1 cellular context compared by ENCODE assay signal in the genomic region with DNA sequence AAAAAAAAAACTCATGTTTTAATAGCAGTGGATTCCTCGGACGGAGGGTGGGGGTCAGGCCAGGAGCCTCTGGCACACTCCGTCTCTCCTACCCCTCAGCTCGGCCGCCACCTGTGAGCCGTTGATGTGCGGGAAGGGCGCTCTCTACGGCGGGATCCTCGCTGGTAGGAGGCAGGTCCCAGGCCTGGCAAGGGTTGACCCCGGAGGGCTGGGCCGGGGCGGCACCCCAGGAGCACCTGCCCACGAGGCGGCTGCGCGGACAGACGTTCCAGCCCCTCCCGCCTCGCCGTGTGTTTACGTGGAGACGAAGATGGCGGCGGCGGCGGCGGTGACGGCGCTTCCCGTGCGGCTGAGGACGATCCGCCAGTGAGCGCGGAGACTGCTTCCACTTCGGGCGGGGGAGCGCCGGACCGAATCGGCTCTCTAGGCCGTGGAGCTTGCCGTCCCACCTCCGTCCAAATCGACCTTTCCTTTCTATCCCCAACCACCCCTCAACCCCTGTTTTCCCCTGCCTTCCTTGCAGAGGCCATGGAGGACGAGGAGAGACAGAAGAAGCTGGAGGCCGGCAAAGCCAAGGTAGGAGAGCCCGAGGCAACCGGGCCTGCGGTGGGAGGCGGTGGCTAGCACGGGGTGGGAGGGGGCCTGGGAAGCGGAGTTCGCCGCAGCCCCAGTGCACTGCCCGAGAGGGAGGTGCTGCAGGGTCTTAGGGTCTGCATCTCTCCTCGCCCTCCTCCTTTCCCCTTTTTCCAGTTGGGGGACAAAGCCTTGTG.
A peak's percentile ranks its signal among the peaks of the same experiment; 100 is the strongest.
TF ChIP-seq lines count a peak whose summit lies in the region.

A gene (plus strand): TSS at position 291 of the 770 bp plus-strand sequence. CDS start 238 bp downstream, at position 529.

TF ChIP-seq in HepG2, 621 proteins besides CTCF, POLR2A, EP300 and RAD21 (continued from another document and continues in another):
- TF ChIP-seq, protein P1, sequence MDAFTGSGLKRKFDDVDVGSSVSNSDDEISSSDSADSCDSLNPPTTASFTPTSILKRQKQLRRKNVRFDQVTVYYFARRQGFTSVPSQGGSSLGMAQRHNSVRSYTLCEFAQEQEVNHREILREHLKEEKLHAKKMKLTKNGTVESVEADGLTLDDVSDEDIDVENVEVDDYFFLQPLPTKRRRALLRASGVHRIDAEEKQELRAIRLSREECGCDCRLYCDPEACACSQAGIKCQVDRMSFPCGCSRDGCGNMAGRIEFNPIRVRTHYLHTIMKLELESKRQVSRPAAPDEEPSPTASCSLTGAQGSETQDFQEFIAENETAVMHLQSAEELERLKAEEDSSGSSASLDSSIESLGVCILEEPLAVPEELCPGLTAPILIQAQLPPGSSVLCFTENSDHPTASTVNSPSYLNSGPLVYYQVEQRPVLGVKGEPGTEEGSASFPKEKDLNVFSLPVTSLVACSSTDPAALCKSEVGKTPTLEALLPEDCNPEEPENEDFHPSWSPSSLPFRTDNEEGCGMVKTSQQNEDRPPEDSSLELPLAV (CRISPR knock-in tag; conservative IDR thresholded peaks at IDR 0.05; ENCODE audit: low read depth), result no peak
- TF ChIP-seq CEBPG (CRISPR knock-in tag; IDR thresholded peaks at IDR 0.05) (no peak), ATRX (CRISPR knock-in tag; IDR thresholded peaks at IDR 0.05; ENCODE audit: borderline replicate concordance) (no peak), ARHGAP35 (CRISPR knock-in tag; IDR thresholded peaks at IDR 0.05; ENCODE audit: borderline replicate concordance) (peak; percentile 68; the same call in 1 of the 2 replicates), KLF13 (CRISPR knock-in tag; IDR thresholded peaks at IDR 0.05) (no peak), ZNF33B (CRISPR knock-in tag; IDR thresholded peaks at IDR 0.05) (0 out of 2 replicates have a peak, but pooled peaks have one; percentile 28), MIER3 (CRISPR knock-in tag; IDR thresholded peaks at IDR 0.05; ENCODE audit: borderline replicate concordance) (peak; percentile 54; the same call in 1 of the 2 replicates), ZNF652 (CRISPR knock-in tag; IDR thresholded peaks at IDR 0.05; ENCODE audit: borderline replicate concordance, low read depth) (no peak), ZNF160 (CRISPR knock-in tag; IDR thresholded peaks at IDR 0.05) (0 out of 2 replicates have a peak, but pooled peaks have one; percentile 39), GZF1 (CRISPR knock-in tag; IDR thresholded peaks at IDR 0.05) (no peak), ZNF879 (CRISPR knock-in tag; IDR thresholded peaks at IDR 0.05) (no peak), HDAC6 (IDR thresholded peaks at IDR 0.05; ENCODE audit: low read depth, low read length) (no peak), NFKB2 (CRISPR knock-in tag; IDR thresholded peaks at IDR 0.05; ENCODE audit: borderline replicate concordance) (peak; percentile 76; the same call in 1 of the 2 replicates), ZNF180 (CRISPR knock-in tag; IDR thresholded peaks at IDR 0.05; ENCODE audit: borderline replicate concordance, low read depth) (no peak), ZFAT (CRISPR knock-in tag; conservative IDR thresholded peaks at IDR 0.05) (no peak), ZNF569 (CRISPR knock-in tag; IDR thresholded peaks at IDR 0.05; ENCODE audit: borderline replicate concordance) (no peak; the same call in 1 of the 2 replicates), KDM5A (IDR thresholded peaks at IDR 0.05; ENCODE audit: borderline replicate concordance, low read length) (0 out of 2 replicates have a peak, but pooled peaks have one; percentile 31), ZSCAN30 (CRISPR knock-in tag; IDR thresholded peaks at IDR 0.05) (no peak), ZNF7 (CRISPR knock-in tag; IDR thresholded peaks at IDR 0.05) (no peak), ZNF746 (CRISPR knock-in tag; IDR thresholded peaks at IDR 0.05) (no peak), JUND (CRISPR knock-in tag; IDR thresholded peaks at IDR 0.05) (0 out of 2 replicates have a peak, but pooled peaks have one; percentile 28), ZNF772 (CRISPR knock-in tag; IDR thresholded peaks at IDR 0.05) (peak; percentile 82), ZNF354B (CRISPR knock-in tag; IDR thresholded peaks at IDR 0.05) (no peak), ZNF326 (CRISPR knock-in tag; IDR thresholded peaks at IDR 0.05; ENCODE audit: borderline replicate concordance) (no peak), FOXO1 (CRISPR knock-in tag; IDR thresholded peaks at IDR 0.05) (peak; percentile 89), ATF7-NPFF (CRISPR knock-in tag; IDR thresholded peaks at IDR 0.05; ENCODE audit: low read depth) (peak; percentile 87), ZSCAN31 (CRISPR knock-in tag; IDR thresholded peaks at IDR 0.05; ENCODE audit: low read depth) (peak; percentile 82), CBX1 (IDR thresholded peaks at IDR 0.05; ENCODE audit: low read depth) (peak; percentile 74), SP5 (CRISPR knock-in tag; IDR thresholded peaks at IDR 0.05; ENCODE audit: borderline replicate concordance, low read depth) (peak; percentile 46; the same call in 1 of the 2 replicates), TBX2 (CRISPR knock-in tag; IDR thresholded peaks at IDR 0.05; ENCODE audit: borderline replicate concordance) (peak; percentile 90), TEAD3 (CRISPR knock-in tag; optimal IDR thresholded peaks at IDR 0.05; ENCODE audit: borderline replicate concordance) (peak; percentile 71), FOXK1 (CRISPR knock-in tag; IDR thresholded peaks at IDR 0.05; ENCODE audit: borderline replicate concordance, low read depth) (peak; percentile 95), ZNF260 (CRISPR knock-in tag; IDR thresholded peaks at IDR 0.05; ENCODE audit: borderline replicate concordance, low read depth) (0 out of 2 replicates have a peak, but pooled peaks have one; percentile 59)
- TF ChIP-seq, protein P2, sequence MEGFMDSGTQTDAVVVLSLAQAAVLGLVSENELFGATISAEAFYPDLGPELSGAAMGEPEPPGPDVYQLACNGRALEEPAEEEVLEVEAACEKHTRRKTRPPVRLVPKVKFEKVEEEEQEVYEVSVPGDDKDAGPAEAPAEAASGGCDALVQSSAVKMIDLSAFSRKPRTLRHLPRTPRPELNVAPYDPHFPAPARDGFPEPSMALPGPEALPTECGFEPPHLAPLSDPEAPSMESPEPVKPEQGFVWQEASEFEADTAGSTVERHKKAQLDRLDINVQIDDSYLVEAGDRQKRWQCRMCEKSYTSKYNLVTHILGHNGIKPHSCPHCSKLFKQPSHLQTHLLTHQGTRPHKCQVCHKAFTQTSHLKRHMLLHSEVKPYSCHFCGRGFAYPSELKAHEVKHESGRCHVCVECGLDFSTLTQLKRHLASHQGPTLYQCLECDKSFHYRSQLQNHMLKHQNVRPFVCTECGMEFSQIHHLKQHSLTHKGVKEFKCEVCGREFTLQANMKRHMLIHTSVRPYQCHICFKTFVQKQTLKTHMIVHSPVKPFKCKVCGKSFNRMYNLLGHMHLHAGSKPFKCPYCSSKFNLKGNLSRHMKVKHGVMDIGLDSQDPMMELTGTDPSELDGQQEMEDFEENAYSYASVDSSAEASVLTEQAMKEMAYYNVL (CRISPR knock-in tag; IDR thresholded peaks at IDR 0.05; ENCODE audit: borderline replicate concordance), result no peak; the same call in 1 of the 2 replicates
- TF ChIP-seq, protein P3, sequence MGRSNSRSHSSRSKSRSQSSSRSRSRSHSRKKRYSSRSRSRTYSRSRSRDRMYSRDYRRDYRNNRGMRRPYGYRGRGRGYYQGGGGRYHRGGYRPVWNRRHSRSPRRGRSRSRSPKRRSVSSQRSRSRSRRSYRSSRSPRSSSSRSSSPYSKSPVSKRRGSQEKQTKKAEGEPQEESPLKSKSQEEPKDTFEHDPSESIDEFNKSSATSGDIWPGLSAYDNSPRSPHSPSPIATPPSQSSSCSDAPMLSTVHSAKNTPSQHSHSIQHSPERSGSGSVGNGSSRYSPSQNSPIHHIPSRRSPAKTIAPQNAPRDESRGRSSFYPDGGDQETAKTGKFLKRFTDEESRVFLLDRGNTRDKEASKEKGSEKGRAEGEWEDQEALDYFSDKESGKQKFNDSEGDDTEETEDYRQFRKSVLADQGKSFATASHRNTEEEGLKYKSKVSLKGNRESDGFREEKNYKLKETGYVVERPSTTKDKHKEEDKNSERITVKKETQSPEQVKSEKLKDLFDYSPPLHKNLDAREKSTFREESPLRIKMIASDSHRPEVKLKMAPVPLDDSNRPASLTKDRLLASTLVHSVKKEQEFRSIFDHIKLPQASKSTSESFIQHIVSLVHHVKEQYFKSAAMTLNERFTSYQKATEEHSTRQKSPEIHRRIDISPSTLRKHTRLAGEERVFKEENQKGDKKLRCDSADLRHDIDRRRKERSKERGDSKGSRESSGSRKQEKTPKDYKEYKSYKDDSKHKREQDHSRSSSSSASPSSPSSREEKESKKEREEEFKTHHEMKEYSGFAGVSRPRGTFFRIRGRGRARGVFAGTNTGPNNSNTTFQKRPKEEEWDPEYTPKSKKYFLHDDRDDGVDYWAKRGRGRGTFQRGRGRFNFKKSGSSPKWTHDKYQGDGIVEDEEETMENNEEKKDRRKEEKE (IDR thresholded peaks at IDR 0.05), result no peak
- TF ChIP-seq, protein P4, sequence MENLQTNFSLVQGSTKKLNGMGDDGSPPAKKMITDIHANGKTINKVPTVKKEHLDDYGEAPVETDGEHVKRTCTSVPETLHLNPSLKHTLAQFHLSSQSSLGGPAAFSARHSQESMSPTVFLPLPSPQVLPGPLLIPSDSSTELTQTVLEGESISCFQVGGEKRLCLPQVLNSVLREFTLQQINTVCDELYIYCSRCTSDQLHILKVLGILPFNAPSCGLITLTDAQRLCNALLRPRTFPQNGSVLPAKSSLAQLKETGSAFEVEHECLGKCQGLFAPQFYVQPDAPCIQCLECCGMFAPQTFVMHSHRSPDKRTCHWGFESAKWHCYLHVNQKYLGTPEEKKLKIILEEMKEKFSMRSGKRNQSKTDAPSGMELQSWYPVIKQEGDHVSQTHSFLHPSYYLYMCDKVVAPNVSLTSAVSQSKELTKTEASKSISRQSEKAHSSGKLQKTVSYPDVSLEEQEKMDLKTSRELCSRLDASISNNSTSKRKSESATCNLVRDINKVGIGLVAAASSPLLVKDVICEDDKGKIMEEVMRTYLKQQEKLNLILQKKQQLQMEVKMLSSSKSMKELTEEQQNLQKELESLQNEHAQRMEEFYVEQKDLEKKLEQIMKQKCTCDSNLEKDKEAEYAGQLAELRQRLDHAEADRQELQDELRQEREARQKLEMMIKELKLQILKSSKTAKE (CRISPR knock-in tag; IDR thresholded peaks at IDR 0.05; ENCODE audit: borderline replicate concordance), result peak; percentile 43; the same call in 1 of the 2 replicates
- TF ChIP-seq, protein P5, sequence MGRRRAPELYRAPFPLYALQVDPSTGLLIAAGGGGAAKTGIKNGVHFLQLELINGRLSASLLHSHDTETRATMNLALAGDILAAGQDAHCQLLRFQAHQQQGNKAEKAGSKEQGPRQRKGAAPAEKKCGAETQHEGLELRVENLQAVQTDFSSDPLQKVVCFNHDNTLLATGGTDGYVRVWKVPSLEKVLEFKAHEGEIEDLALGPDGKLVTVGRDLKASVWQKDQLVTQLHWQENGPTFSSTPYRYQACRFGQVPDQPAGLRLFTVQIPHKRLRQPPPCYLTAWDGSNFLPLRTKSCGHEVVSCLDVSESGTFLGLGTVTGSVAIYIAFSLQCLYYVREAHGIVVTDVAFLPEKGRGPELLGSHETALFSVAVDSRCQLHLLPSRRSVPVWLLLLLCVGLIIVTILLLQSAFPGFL (CRISPR knock-in tag; IDR thresholded peaks at IDR 0.05), result no peak
- TF ChIP-seq, protein P6, sequence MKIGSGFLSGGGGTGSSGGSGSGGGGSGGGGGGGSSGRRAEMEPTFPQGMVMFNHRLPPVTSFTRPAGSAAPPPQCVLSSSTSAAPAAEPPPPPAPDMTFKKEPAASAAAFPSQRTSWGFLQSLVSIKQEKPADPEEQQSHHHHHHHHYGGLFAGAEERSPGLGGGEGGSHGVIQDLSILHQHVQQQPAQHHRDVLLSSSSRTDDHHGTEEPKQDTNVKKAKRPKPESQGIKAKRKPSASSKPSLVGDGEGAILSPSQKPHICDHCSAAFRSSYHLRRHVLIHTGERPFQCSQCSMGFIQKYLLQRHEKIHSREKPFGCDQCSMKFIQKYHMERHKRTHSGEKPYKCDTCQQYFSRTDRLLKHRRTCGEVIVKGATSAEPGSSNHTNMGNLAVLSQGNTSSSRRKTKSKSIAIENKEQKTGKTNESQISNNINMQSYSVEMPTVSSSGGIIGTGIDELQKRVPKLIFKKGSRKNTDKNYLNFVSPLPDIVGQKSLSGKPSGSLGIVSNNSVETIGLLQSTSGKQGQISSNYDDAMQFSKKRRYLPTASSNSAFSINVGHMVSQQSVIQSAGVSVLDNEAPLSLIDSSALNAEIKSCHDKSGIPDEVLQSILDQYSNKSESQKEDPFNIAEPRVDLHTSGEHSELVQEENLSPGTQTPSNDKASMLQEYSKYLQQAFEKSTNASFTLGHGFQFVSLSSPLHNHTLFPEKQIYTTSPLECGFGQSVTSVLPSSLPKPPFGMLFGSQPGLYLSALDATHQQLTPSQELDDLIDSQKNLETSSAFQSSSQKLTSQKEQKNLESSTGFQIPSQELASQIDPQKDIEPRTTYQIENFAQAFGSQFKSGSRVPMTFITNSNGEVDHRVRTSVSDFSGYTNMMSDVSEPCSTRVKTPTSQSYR (CRISPR knock-in tag; IDR thresholded peaks at IDR 0.05; ENCODE audit: borderline replicate concordance), result no peak
- TF ChIP-seq, protein P7, sequence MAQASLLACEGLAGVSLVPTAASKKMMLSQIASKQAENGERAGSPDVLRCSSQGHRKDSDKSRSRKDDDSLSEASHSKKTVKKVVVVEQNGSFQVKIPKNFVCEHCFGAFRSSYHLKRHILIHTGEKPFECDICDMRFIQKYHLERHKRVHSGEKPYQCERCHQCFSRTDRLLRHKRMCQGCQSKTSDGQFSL (CRISPR knock-in tag; IDR thresholded peaks at IDR 0.05), result 0 out of 2 replicates have a peak, but pooled peaks have one; percentile 15
- TF ChIP-seq, protein P8, sequence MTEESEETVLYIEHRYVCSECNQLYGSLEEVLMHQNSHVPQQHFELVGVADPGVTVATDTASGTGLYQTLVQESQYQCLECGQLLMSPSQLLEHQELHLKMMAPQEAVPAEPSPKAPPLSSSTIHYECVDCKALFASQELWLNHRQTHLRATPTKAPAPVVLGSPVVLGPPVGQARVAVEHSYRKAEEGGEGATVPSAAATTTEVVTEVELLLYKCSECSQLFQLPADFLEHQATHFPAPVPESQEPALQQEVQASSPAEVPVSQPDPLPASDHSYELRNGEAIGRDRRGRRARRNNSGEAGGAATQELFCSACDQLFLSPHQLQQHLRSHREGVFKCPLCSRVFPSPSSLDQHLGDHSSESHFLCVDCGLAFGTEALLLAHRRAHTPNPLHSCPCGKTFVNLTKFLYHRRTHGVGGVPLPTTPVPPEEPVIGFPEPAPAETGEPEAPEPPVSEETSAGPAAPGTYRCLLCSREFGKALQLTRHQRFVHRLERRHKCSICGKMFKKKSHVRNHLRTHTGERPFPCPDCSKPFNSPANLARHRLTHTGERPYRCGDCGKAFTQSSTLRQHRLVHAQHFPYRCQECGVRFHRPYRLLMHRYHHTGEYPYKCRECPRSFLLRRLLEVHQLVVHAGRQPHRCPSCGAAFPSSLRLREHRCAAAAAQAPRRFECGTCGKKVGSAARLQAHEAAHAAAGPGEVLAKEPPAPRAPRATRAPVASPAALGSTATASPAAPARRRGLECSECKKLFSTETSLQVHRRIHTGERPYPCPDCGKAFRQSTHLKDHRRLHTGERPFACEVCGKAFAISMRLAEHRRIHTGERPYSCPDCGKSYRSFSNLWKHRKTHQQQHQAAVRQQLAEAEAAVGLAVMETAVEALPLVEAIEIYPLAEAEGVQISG (CRISPR knock-in tag; IDR thresholded peaks at IDR 0.05), result peak; percentile 97
- TF ChIP-seq, protein P9, sequence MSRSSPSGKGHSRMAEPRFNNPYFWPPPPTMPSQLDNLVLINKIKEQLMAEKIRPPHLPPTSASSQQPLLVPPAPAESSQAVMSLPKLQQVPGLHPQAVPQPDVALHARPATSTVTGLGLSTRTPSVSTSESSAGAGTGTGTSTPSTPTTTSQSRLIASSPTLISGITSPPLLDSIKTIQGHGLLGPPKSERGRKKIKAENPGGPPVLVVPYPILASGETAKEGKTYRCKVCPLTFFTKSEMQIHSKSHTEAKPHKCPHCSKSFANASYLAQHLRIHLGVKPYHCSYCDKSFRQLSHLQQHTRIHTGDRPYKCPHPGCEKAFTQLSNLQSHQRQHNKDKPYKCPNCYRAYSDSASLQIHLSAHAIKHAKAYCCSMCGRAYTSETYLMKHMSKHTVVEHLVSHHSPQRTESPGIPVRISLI (CRISPR knock-in tag; IDR thresholded peaks at IDR 0.05; ENCODE audit: borderline replicate concordance), result 0 out of 2 replicates have a peak, but pooled peaks have one; percentile 22
